In the genomic region with DNA sequence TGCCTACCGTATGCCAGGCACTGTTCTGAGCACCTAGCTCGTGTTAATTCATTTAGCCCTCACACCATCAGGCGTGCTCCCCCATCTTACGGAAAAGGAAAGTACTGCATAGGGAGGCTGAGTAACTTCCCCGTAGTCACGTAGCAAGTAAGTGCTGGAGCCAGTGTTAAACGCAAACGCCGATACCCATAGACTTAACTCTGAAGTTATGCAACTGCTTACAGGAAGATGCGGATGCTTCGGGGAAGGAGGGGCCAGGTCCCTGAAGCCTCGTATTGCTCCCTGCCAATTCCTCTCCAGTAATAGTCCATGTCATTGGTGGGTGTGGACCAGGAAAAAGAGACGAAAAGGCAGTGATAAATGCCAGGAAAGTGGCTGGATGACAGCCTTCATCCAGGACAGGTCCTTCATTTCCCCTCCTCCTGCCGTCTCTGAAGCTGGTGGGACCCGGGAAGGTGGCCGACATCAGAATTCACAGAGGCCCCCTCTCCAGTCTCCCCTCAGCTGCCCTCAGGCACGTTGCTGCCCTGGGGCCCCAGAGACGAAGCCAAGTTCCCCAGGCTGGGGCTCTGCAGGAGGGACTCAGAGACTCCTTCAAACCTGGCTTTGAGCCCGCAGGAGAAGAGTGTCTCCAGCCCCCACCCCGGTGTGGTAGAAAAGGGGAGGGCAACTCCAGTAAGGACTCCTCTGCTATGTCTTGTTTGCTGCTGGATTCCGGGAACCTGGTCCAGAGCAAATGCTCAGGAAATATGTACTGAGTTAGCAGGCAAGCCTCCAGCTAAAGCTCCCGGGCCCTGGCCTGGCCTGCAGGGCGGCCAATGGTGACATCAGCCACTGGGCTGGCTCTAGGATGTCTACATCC, we compare ENCODE assay signal across 8 cellular contexts. TPM values are rescaled to one million over a fixed set of nuclear protein-coding genes. Genes with fewer than 3 reads are reported as not detected.
DNase-seq lines count a peak whose midpoint lies in the region; ATAC-seq and TF ChIP-seq lines count a peak whose summit lies in the region.

No MANE protein-coding gene starts in this region.

- 78% methylated on average over 19 of the region's 23 CpGs for whole genome bisulfite sequencing in SK-N-SH (ENCODE audit: low lambda C conversion rate)

- no peaks in the 10 kb centered on the region for H3K9me3 ChIP-seq in SK-N-SH

- H3K4me3 ChIP-seq in SK-N-SH (ENCODE audit: low read depth in 2 of 2, low read length in 1 of 2) (no peak overlapping the region), epithelial cell of esophagus (ENCODE audit: low read length) (no peak overlapping the region)

- TF ChIP-seq CTCF in SK-N-SH (IDR thresholded peaks at IDR 0.05) (no peak), epithelial cell of esophagus (IDR thresholded peaks at IDR 0.05; ENCODE audit: insufficient read depth, low read depth, low read length, missing control alignments) (peak; percentile 33)

- peak overlapping the region; percentile 4 to 91 (median 82) for H3K4me3 Mint-ChIP-seq in naive B cell

- H3K4me1 ChIP-seq in SK-N-SH (ENCODE audit: control insufficient read depth in 1 of 2, insufficient read depth in 2 of 2, low read depth in 1 of 2, low read length in 1 of 2) = peaks cover 0 to 10% of the 10 kb centered on the region in 2 experiments; a peak in 1 of 4 replicates

- DNase-seq in NCI-H2196 (lab: John Stamatoyannopoulos, UW; ENCODE audit: unreplicated experiment) (peak; percentile 43), NCI-H2196 treated with DMSO at 0.1 percent for 48 hours (lab: John Stamatoyannopoulos, UW; ENCODE audit: unreplicated experiment) (no peak), SK-N-SH (no peak), epithelial cell of esophagus (ENCODE audit: low read depth) (peak; percentile 85), naive B cell (peak; percentile 57), HT-29 (ENCODE audit: low spot score) (no peak), NCI-H1092 treated with DMSO at 0.1 percent for 48 hours (lab: John Stamatoyannopoulos, UW) (no peak)

- no peaks in the 10 kb centered on the region for H3K27me3 ChIP-seq in SK-N-SH (ENCODE audit: insufficient read depth)

- peaks cover 37 to 43% (median 42%) of the 10 kb centered on the region in 3 donors for H3K4me1 Mint-ChIP-seq in naive B cell

- H3K27me3 Mint-ChIP-seq in naive B cell = no peaks in the 10 kb centered on the region

- CTCF ChIA-PET in SK-N-SH (lab: Yijun Ruan, JAX) = interaction anchor here (1.0 to 4.9 kb wide), 5 partner anchors 11 to 120 kb away, joined by 3 to 21 read pairs (median 5); no protein-coding TSS in a partner anchor

- no peak overlapping the region for H3K27ac ChIP-seq in SK-N-SH (ENCODE audit: low read depth in 2 of 2, low read length in 1 of 2)

- H4K20me1 ChIP-seq in SK-N-SH (ENCODE audit: insufficient read depth) = no peaks in the 10 kb centered on the region

- no peak for TF ChIP-seq EP300 in SK-N-SH (IDR thresholded peaks at IDR 0.05; ENCODE audit: borderline replicate concordance in 1 of 2, low read depth in 1 of 2, low read length in 1 of 2)

- H3F3A ChIP-seq in SK-N-SH (replicated peaks; ENCODE audit: insufficient read depth) = no peaks in the 10 kb centered on the region

- peak overlapping the region; percentile 54 to 96 (median 84) for H3K27ac Mint-ChIP-seq in naive B cell

- H3K9me2 ChIP-seq in SK-N-SH = no peaks in the 10 kb centered on the region

- no peak overlapping the region for H3K4me2 ChIP-seq in SK-N-SH

- peak overlapping the region; percentile 73; the same call in 1 of the 2 replicates for H2AFZ ChIP-seq in SK-N-SH (ENCODE audit: low read depth)

- no peaks in the 10 kb centered on the region for H3K79me2 ChIP-seq in SK-N-SH (ENCODE audit: insufficient read depth)

- no peaks in the 10 kb centered on the region for H3K36me3 ChIP-seq in SK-N-SH (replicated peaks in 1 of 2; ENCODE audit: control insufficient read depth in 1 of 2, insufficient read depth in 2 of 2, low read length in 1 of 2)

- ATAC-seq in naive B cell (ENCODE audit: low read depth in 2 of 2) (peak; percentile 96 to 98), HG02798 (IDR thresholded peaks at IDR 0.05; ENCODE audit: poor library complexity, unreplicated experiment) (no peak)

- no peak for TF ChIP-seq RAD21 in SK-N-SH (IDR thresholded peaks at IDR 0.05; ENCODE audit: low read length)

- POLR2A ChIA-PET in SK-N-SH (lab: Yijun Ruan, JAX) = no interaction called here

- H3K36me3 Mint-ChIP-seq in naive B cell = peaks cover 0 to 5% of the 10 kb centered on the region in 2 donors

- H3K9me3 Mint-ChIP-seq in naive B cell = no peaks in the 10 kb centered on the region

- no peak overlapping the region for H3K9ac ChIP-seq in SK-N-SH

TF ChIP-seq in SK-N-SH, 30 proteins besides CTCF, POLR2A, EP300 and RAD21:
- TF ChIP-seq POLR2AphosphoS5 (IDR thresholded peaks at IDR 0.05; ENCODE audit: low read depth, low read length) (no peak), RCOR1 (IDR thresholded peaks at IDR 0.05; ENCODE audit: low read length) (no peak), EZH2phosphoT487 (IDR thresholded peaks at IDR 0.05; ENCODE audit: borderline replicate concordance, low read depth) (no peak), NFIC (IDR thresholded peaks at IDR 0.05; ENCODE audit: borderline replicate concordance) (no peak), ELF1 (IDR thresholded peaks at IDR 0.05) (no peak), GABPA (IDR thresholded peaks at IDR 0.05; ENCODE audit: low read depth) (no peak), CHD2 (IDR thresholded peaks at IDR 0.05; ENCODE audit: low read length, partially characterized antibody) (no peak), SIN3A (IDR thresholded peaks at IDR 0.05; ENCODE audit: borderline replicate concordance, low read depth, low read length) (no peak), TAF1 (IDR thresholded peaks at IDR 0.05; ENCODE audit: borderline replicate concordance, low read depth, low read length) (no peak), NRF1 (IDR thresholded peaks at IDR 0.05; ENCODE audit: low read depth, low read length) (no peak)
TF ChIP-seq in SK-N-SH: peak in this region for 0.

RNA-seq across cellular contexts. Expression of gene RAB44, which starts 37.7 kb away (rescaled TPM):
- polyA plus RNA-seq in SK-N-SH (2012; rRNA removed) = 0.10 and 0.12 TPM in 2 replicates
- 0.01 TPM in 2 replicates for polyA plus RNA-seq in SK-N-SH (2012; cell fraction: cytosol; rRNA removed)
- 0.70 and 0.83 TPM in 2 replicates for polyA plus RNA-seq in SK-N-SH (2012; cell fraction: nucleus; rRNA removed)
- not detected for polyA plus RNA-seq in naive B cell (ENCODE audit: low read depth in 6 of 6)
- total RNA-seq in HT-29 (2014; rRNA removed; shearing (Covaris generic)) = not detected in 2 replicates

RNA-seq across cellular contexts. Expression of gene CDKN1A, which starts 56.8 kb away (rescaled TPM):
- 747 and 824 TPM in 2 replicates for polyA plus RNA-seq in SK-N-SH (2012; rRNA removed)
- 479 and 617 TPM in 2 replicates for polyA plus RNA-seq in SK-N-SH (2012; cell fraction: cytosol; rRNA removed)
- polyA plus RNA-seq in SK-N-SH (2012; cell fraction: nucleus; rRNA removed) = 431 and 582 TPM in 2 replicates
- 10 to 100 TPM; 22.9 to 89.9 (median 48.2) TPM for polyA plus RNA-seq in naive B cell (ENCODE audit: low read depth in 6 of 6)
- total RNA-seq in HT-29 (2014; rRNA removed; shearing (Covaris generic)) = 63.8 and 67.4 TPM in 2 replicates

Comparison
In these comparisons a context has a peak if more than half of its experiments do, and no peak if none do; other contexts are left out.
1. DNase-seq: peak in NCI-H2196 (single experiment), epithelial cell of esophagus (single experiment) and naive B cell (single experiment); none in NCI-H2196 treated with DMSO at 0.1 percent for 48 hours (single experiment), SK-N-SH (single experiment), HT-29 (single experiment) and NCI-H1092 treated with DMSO at 0.1 percent for 48 hours (single experiment).
2. RNA of gene CDKN1A, which starts 56.8 kb away (polyA plus RNA-seq): 431 to 824 TPM in SK-N-SH; 22.9 to 89.9 TPM in naive B cell; every median in the first group is over 4 times any median in the second.